26 cellular contexts compared by ENCODE assay signal in genomic region chr2:25842155-25842554, GRCh38.
"Had no signal": no experiment of that assay in that cellular context is flagged by ENCODE, and none has a peak within 500 bp of the region (broad histone marks: within the 10 kb centered on the region; RNA-seq: fewer than 3 reads in every experiment).

No MANE protein-coding gene starts in this region.

- H3K36me3 Mint-ChIP-seq: natural killer cell had no signal

- H3K4me2 ChIP-seq: hepatocyte had no signal

- H2AFZ ChIP-seq: hepatocyte had no signal

- H3K27ac ChIP-seq: coronary artery, gastrocnemius medialis, hepatocyte, pancreas, right lobe of liver, suprapubic skin, transverse colon, upper lobe of right lung, uterus had no signal

- H3K4me3 Mint-ChIP-seq: effector memory CD8-positive, alpha-beta T cell; memory B cell; natural killer cell; stimulated activated naive CD8-positive, alpha-beta T cell treated with anti-CD3 and anti-CD28 coated beads, Interleukin-15, amount 100 ng/mL, for 72 hours had no signal

- DNase-seq: effector memory CD8-positive, alpha-beta T cell; foreskin fibroblast; gastrocnemius medialis; head of caudate nucleus; kidney; natural killer cell; occipital lobe; pancreas; right lobe of liver; small intestine; stimulated activated CD4-positive, alpha-beta T cell treated with anti-CD3 and anti-CD28 coated beads, Interleukin-12 subunit alpha, Interleukin-12 subunit beta, amount 100 ng/mL, for 4 hours; stimulated activated CD4-positive, alpha-beta T cell treated with anti-CD3 and anti-CD28 coated beads, Interleukin-1b, Interleukin-23, amount 100 ng/mL, for 48 hours; stimulated activated CD4-positive, alpha-beta T cell treated with anti-CD3 and anti-CD28 coated beads, Interleukin-4, amount 100 ng/mL, for 1 hour; stimulated activated CD8-positive, alpha-beta memory T cell treated with anti-CD3 and anti-CD28 coated beads, Interleukin-4, amount 100 ng/mL, for 48 hours; stimulated activated naive CD4-positive, alpha-beta T cell; stimulated activated naive CD8-positive, alpha-beta T cell treated with anti-CD3 and anti-CD28 coated beads, Interleukin-15, amount 100 ng/mL, for 72 hours; transverse colon; upper lobe of right lung; uterus had no signal

- H3K27me3 ChIP-seq: gastrocnemius medialis, hepatocyte, pancreas, right lobe of liver, suprapubic skin, transverse colon, upper lobe of right lung, uterus had no signal

- H3K9me3 Mint-ChIP-seq: effector memory CD8-positive, alpha-beta T cell; natural killer cell; stimulated activated naive CD8-positive, alpha-beta T cell treated with anti-CD3 and anti-CD28 coated beads, Interleukin-15, amount 100 ng/mL, for 72 hours had no signal

- H3K4me1 ChIP-seq: pancreas, suprapubic skin, transverse colon, upper lobe of right lung, uterus had no signal

- H3K36me3 ChIP-seq: pancreas, uterus had no signal

- H3K9me3 ChIP-seq: gastrocnemius medialis, pancreas, right lobe of liver, suprapubic skin, transverse colon, upper lobe of right lung, uterus had no signal

- H3K27ac Mint-ChIP-seq: memory B cell, natural killer cell had no signal

- H3K27me3 Mint-ChIP-seq: effector memory CD8-positive, alpha-beta T cell; memory B cell; stimulated activated naive CD8-positive, alpha-beta T cell treated with anti-CD3 and anti-CD28 coated beads, Interleukin-15, amount 100 ng/mL, for 72 hours had no signal

- ATAC-seq: effector memory CD8-positive, alpha-beta T cell; gastrocnemius medialis; left lobe of liver; natural killer cell; pancreas; right lobe of liver; stimulated activated naive CD8-positive, alpha-beta T cell treated with anti-CD3 and anti-CD28 coated beads, Interleukin-15, amount 100 ng/mL, for 72 hours; upper lobe of right lung had no signal

- FAIRE-seq: endometrium, kidney, pancreas, small intestine had no signal

- H3K4me3 ChIP-seq: coronary artery, gastrocnemius medialis, hepatocyte, lung, pancreas, right lobe of liver, suprapubic skin, transverse colon, upper lobe of right lung, uterus had no signal
